Comparison of ENCODE assay signal across 28 cellular contexts in genomic region chr16:50570354-50570753, GRCh38. TPM values are rescaled to one million over a fixed set of nuclear protein-coding genes. Genes with fewer than 3 reads are reported as not detected.
DNase-seq lines count a peak whose midpoint lies in the region; FAIRE-seq and TF ChIP-seq lines count a peak whose summit lies in the region.
"Had no signal": no experiment of that assay in that cellular context is flagged by ENCODE, and none has a peak within 500 bp of the region (broad histone marks: within the 10 kb centered on the region; RNA-seq: fewer than 3 reads in every experiment).

No MANE protein-coding gene starts in this region.

- H3K4me1 Mint-ChIP-seq in nephron: peaks cover 85% of the 10 kb centered on the region
- H3K4me1 Mint-ChIP-seq: CD14-positive monocyte had no signal

- no peak for TF ChIP-seq POLR2A in GM12891 (IDR thresholded peaks at IDR 0.05; ENCODE audit: low read depth, low read length)

- intact Hi-C loops in posterior vena cava (cut with DNase I): no loop called here

- no peak overlapping the region for H3K4me3 ChIP-seq in HEK293 (ENCODE audit: low read depth, low read length)
- H3K4me3 ChIP-seq: BLaER1 had no signal

- CTCF ChIA-PET in HEK293 (lab: Yijun Ruan, JAX): no interaction called here

- no peaks in the 10 kb centered on the region for H3K9me3 ChIP-seq in HEK293 (ENCODE audit: control insufficient read depth, insufficient read depth, low read depth, low read length)
- H3K9me3 ChIP-seq: BE2C, BLaER1 had no signal

- peaks cover 0 to 6% of the 10 kb centered on the region in 2 experiments; a peak in 1 of 3 replicates for H3K36me3 ChIP-seq in HEK293 (ENCODE audit: control insufficient read depth in 2 of 2, insufficient read depth in 1 of 2, low read length in 2 of 2)
- H3K36me3 ChIP-seq: BE2C, BLaER1 had no signal

- POLR2A ChIA-PET in HEK293 (lab: Yijun Ruan, JAX): no interaction called here

- peak overlapping the region in 2 of 3 experiments; percentile 44 to 96 for H3K27ac Mint-ChIP-seq in nephron
- H3K27ac Mint-ChIP-seq: CD14-positive monocyte; CD8-positive, alpha-beta memory T cell had no signal

- no peaks in the 10 kb centered on the region for H3K9me3 Mint-ChIP-seq in nephron
- H3K9me3 Mint-ChIP-seq: CD4-positive, alpha-beta memory T cell; CD4-positive, CD25-positive, alpha-beta regulatory T cell; CD8-positive, alpha-beta memory T cell had no signal

- no peak overlapping the region for H3K4me3 Mint-ChIP-seq in nephron
- H3K4me3 Mint-ChIP-seq: CD14-positive monocyte; CD4-positive, alpha-beta memory T cell; CD4-positive, CD25-positive, alpha-beta regulatory T cell; CD8-positive, alpha-beta memory T cell had no signal

- FAIRE-seq in GM12891 (lab: Jason Lieb, UNC): peak; percentile 59
- FAIRE-seq: A204.1, G401.6, GM12892, GM18507 had no signal

- H3K27ac ChIP-seq in HEK293 (ENCODE audit: extremely low read depth, low read depth, low read length): no peak overlapping the region
- H3K27ac ChIP-seq: BLaER1 had no signal

- no peak for TF ChIP-seq CTCF in HEK293 (tag by site-specific recombination; IDR thresholded peaks at IDR 0.05)
- TF ChIP-seq CTCF in nephron (IDR thresholded peaks at IDR 0.05; ENCODE audit: unreplicated experiment in 3 of 3): no peak

- H3K4me1 ChIP-seq in HEK293 (ENCODE audit: control insufficient read depth, insufficient read depth, low read length): no peaks in the 10 kb centered on the region
- H3K4me1 ChIP-seq: BE2C had no signal

- DNase-seq in GM12891 (ENCODE audit: insufficient read length, low spot score): no peak
- peak; percentile 11 for DNase-seq in posterior vena cava (ENCODE audit: low spot score)
- DNase-seq in GOT3 (lab: John Stamatoyannopoulos, UW): no peak
- DNase-seq in cerebellar cortex (ENCODE audit: low spot score): no peak
- no peak for DNase-seq in EL
- DNase-seq: 8988T; ACHN; BE2C; C1 segment of cervical spinal cord; CD4-positive, alpha-beta memory T cell; CD4-positive, CD25-positive, alpha-beta regulatory T cell; CD8-positive, alpha-beta memory T cell; COR-L47; DMS 273 treated with DMSO at 0.1 percent for 48 hours; DMS153; DMS53; DMS79; DND-41; GF-D8 had no signal

- H3K36me3 Mint-ChIP-seq in nephron (ENCODE audit: low read depth): peaks cover 15% of the 10 kb centered on the region
- H3K36me3 Mint-ChIP-seq: CD14-positive monocyte had no signal

- peaks cover 9% of the 10 kb centered on the region for H3K27me3 Mint-ChIP-seq in nephron (ENCODE audit: low read depth)
- H3K27me3 Mint-ChIP-seq: CD4-positive, alpha-beta memory T cell; CD4-positive, CD25-positive, alpha-beta regulatory T cell; CD8-positive, alpha-beta memory T cell had no signal

TF ChIP-seq in GM12891, 5 proteins besides CTCF, POLR2A, EP300 and RAD21:
- no peak for TF ChIP-seq PAX5 (IDR thresholded peaks at IDR 0.05; ENCODE audit: insufficient read depth, low read length, severe bottlenecking)
- no peak for TF ChIP-seq POU2F2 (IDR thresholded peaks at IDR 0.05; ENCODE audit: low read depth, low read length)
- no peak for TF ChIP-seq TAF1 (IDR thresholded peaks at IDR 0.05; ENCODE audit: low read depth, low read length)
- no peak for TF ChIP-seq POLR2AphosphoS5 (IDR thresholded peaks at IDR 0.05; ENCODE audit: low read depth, low read length)
- no peak for TF ChIP-seq SPI1 (IDR thresholded peaks at IDR 0.05; ENCODE audit: low read depth, low read length)

TF ChIP-seq in HEK293, 187 proteins besides CTCF, POLR2A, EP300 and RAD21:
- TF ChIP-seq ZSCAN18 (tag by site-specific recombination; IDR thresholded peaks at IDR 0.05) (no peak), INSM2 (tag by site-specific recombination; IDR thresholded peaks at IDR 0.05) (no peak), ZNF677 (tag by site-specific recombination; IDR thresholded peaks at IDR 0.05) (no peak), ZNF768 (tag by site-specific recombination; IDR thresholded peaks at IDR 0.05) (0 out of 2 replicates have a peak, but pooled peaks have one; percentile 22), ZBTB7A (tag by site-specific recombination; IDR thresholded peaks at IDR 0.05; ENCODE audit: low read depth) (no peak), ZNF645 (tag by site-specific recombination; IDR thresholded peaks at IDR 0.05) (no peak)

RNA-seq across cellular contexts. Expression of gene NKD1, which starts 22.2 kb away (rescaled TPM):
- 0.04 TPM for polyA plus RNA-seq in GM12891 (2012; ENCODE audit: low read depth, missing spikeins)
- total RNA-seq in posterior vena cava: 10 to 100 TPM; 25.7 to 67.6 TPM
- polyA plus RNA-seq: AG04450, CD14-positive monocyte had no signal
